9 cellular contexts compared by ENCODE assay signal in the genomic region with DNA sequence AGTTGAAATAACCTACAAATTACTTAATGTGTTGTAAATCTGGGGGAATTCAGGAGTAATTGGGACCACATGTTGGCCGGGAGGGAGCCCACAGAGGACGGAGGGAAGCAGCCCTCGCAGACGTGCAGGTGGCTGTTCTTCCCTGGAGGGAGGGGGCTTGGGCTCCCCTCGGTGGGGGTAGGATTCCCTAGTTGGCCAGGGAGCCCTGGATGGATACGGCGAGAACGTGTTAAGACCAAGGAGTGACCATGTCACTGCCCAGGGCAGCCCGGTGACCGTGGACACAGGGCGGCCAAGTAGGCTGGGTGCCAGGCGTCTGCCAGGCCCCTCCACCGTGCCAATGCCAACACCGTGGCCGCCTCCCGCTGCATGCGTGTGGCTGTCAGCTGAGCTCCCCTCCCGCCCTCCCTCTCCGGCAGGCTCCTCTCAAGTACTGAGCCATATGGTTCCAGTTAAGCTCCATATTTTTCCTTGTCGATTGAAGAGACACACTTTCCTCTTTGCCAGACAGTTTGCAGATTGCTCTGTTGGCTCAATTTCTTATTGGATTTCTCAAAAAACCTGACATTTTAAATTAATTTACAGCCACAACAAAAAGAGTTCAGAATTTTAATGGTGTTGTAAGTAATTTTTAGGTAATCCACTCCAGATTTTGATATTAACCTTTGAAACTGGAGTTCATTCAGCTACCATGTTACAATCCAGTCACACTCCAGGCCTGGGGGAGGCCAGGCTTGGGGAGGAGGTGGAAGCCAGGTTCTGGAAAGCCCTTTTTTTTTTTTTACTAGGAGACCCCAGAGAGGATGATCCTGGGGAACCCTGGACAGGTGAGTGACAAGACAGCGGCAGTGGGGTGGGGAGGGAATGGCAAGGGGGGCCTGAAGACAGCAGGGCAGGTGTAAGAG.
DNase-seq lines count a peak whose midpoint lies in the region; ATAC-seq, FAIRE-seq and TF ChIP-seq lines count a peak whose summit lies in the region.
"Had no signal": no experiment of that assay in that cellular context is flagged by ENCODE, and none has a peak within 500 bp of the region (broad histone marks: within the 10 kb centered on the region; RNA-seq: fewer than 3 reads in every experiment).

No MANE protein-coding gene starts in this region.

- peaks cover 38% of the 10 kb centered on the region for H3K27me3 ChIP-seq in IMR-90 (ENCODE audit: control insufficient read depth, insufficient read depth, low read length)
- H3K27me3 ChIP-seq in ascending aorta, result no peaks in the 10 kb centered on the region
- H3K27me3 ChIP-seq in left lung, result no peaks in the 10 kb centered on the region

- H3K27ac ChIP-seq in A549 (peak overlapping the region in 1 of 2 experiments; percentile 37; a peak in 2 of 6 replicates), IMR-90 (ENCODE audit: insufficient read depth, low read length) (no peak overlapping the region), ascending aorta (peak overlapping the region; percentile 35 to 76), left lung (peak overlapping the region; percentile 73 to 82)

- DNase-seq in A549 (ENCODE audit: low read depth in 1 of 2, low spot score in 1 of 2) (no peak), IMR-90 (peak; percentile 8), ascending aorta (ENCODE audit: low spot score in 2 of 2) (peak in 1 of 2 donors; percentile 73), left lung (peak in 1 of 2 donors; percentile 46), KG1 (lab: John Stamatoyannopoulos, UW) (no peak), A172 (ENCODE audit: low spot score) (no peak)
- DNase-seq: activated CD4-positive, CD25-positive, alpha-beta regulatory T cell treated with anti-CD3 and anti-CD28 coated beads, Interleukin-2, amount 50 U/mL, for 72 hours had no signal

- no peak overlapping the region for H3K14ac ChIP-seq in IMR-90 (replicated peaks; ENCODE audit: low read depth, low read length)

- no peak overlapping the region for H2BK15ac ChIP-seq in IMR-90 (ENCODE audit: low read depth, low read length)

- intact Hi-C loops in IMR-90 (cut with micrococcal nuclease) (no loop called here), ascending aorta (cut with DNase I) (loop anchor here (2.0 to 5.0 kb wide), 2 partner anchors 30 to 72 kb away; a partner anchor contains a TSS), left lung (cut with DNase I) (no loop called here)

- POLR2A ChIA-PET in A549 (lab: Yijun Ruan, JAX) (no interaction called here), IMR-90 (lab: Charles Lee; ENCODE audit: unreplicated experiment) (no interaction called here)

- H3K9ac ChIP-seq in IMR-90 (ENCODE audit: low read depth, low read length), result no peak overlapping the region

- no peaks in the 10 kb centered on the region for H3K9me3 ChIP-seq in A549
- H3K9me3 ChIP-seq in IMR-90 (ENCODE audit: control insufficient read depth, insufficient read depth, low read length), result no peaks in the 10 kb centered on the region
- no peaks in the 10 kb centered on the region for H3K9me3 ChIP-seq in ascending aorta
- H3K9me3 ChIP-seq in left lung, result no peaks in the 10 kb centered on the region

- no peak overlapping the region for H2AFZ ChIP-seq in IMR-90 (replicated peaks; ENCODE audit: low read length, poor library complexity)

- H3K9me1 ChIP-seq in IMR-90 (ENCODE audit: insufficient read depth, low read length), result no peaks in the 10 kb centered on the region

- H2BK120ac ChIP-seq in IMR-90 (ENCODE audit: low read depth, low read length), result no peak overlapping the region

- TF ChIP-seq CTCF in A549 (IDR thresholded peaks at IDR 0.05) (no peak), IMR-90 (conservative IDR thresholded peaks at IDR 0.05; ENCODE audit: low read depth, low read length) (no peak), ascending aorta (IDR thresholded peaks at IDR 0.05) (no peak), left lung (IDR thresholded peaks at IDR 0.05) (no peak)

- H3K23ac ChIP-seq in IMR-90 (ENCODE audit: low read depth, low read length), result no peak overlapping the region

- TF ChIP-seq EP300 in A549 (IDR thresholded peaks at IDR 0.05), result no peak

- CTCF ChIA-PET in A549 (lab: Yijun Ruan, JAX), result interaction anchor here (1.6 kb wide), 1 partner anchor 217 kb away, joined by 4 read pairs; no protein-coding TSS in a partner anchor
- CTCF ChIA-PET in IMR-90 (lab: Yijun Ruan, JAX), result no interaction called here

- no peak for TF ChIP-seq RAD21 in A549 (conservative IDR thresholded peaks at IDR 0.05 in 1 of 2, IDR thresholded peaks at IDR 0.05 in 1 of 2)
- TF ChIP-seq RAD21 in IMR-90 (IDR thresholded peaks at IDR 0.05; ENCODE audit: low read length), result no peak

- WGBS in A549 (ENCODE audit: missing lambda C conversion rate), result 88% methylated on average over 12 of the region's 21 CpGs
- WGBS in IMR-90 (ENCODE audit: extremely low coverage in 2 of 2, insufficient read length in 1 of 2), 2 experiments, result 27% methylated on average over 15 of the region's 21 CpGs; no CpG with 5 or more reads in 1 of the 2 experiments

- TF ChIP-seq POLR2A in A549 (IDR thresholded peaks at IDR 0.05; ENCODE audit: low read length) (no peak), IMR-90 (IDR thresholded peaks at IDR 0.05; ENCODE audit: low read depth, low read length) (no peak)

- H2AK9ac ChIP-seq in IMR-90 (replicated peaks; ENCODE audit: low read depth, low read length, poor library complexity), result no peak overlapping the region

- H4K8ac ChIP-seq in IMR-90 (ENCODE audit: low read depth in 2 of 2, low read length in 2 of 2), result no peak overlapping the region

- H3K4me3 ChIP-seq in A549 (no peak overlapping the region), IMR-90 (ENCODE audit: insufficient read depth, low read depth, low read length) (no peak overlapping the region), ascending aorta (no peak overlapping the region), left lung (no peak overlapping the region)

- no TSS peak for BruUV-seq in IMR-90 (replicated peaks; lab: Mats Ljungman, UMichigan)

- H4K91ac ChIP-seq in IMR-90 (ENCODE audit: insufficient read depth, low read depth, low read length), result no peak overlapping the region

- H4K20me1 ChIP-seq in IMR-90 (ENCODE audit: insufficient read depth, low read length), result no peaks in the 10 kb centered on the region

- H2BK5ac ChIP-seq in IMR-90 (ENCODE audit: low read depth, low read length, poor library complexity, severe bottlenecking), result no peak overlapping the region

- H4K5ac ChIP-seq in IMR-90 (ENCODE audit: low read depth, low read length), result no peak overlapping the region

- no peaks in the 10 kb centered on the region for H3K79me1 ChIP-seq in IMR-90 (ENCODE audit: low read depth in 1 of 2, low read length in 2 of 2)

- in situ Hi-C loops in IMR-90 (cut with MboI; ENCODE audit: low sequenced_read_pairs), result no loop called here

- dilution Hi-C loops in IMR-90 (cut with HindIII; ENCODE audit: low sequenced_read_pairs, unreplicated experiment), result no loop called here

- H3K4me2 ChIP-seq in A549 (peak overlapping the region; percentile 30; the same call in 2 of the 3 replicates), IMR-90 (ENCODE audit: low read depth, low read length) (no peak overlapping the region)

- H3K4me1 ChIP-seq in A549 (peaks cover 34% of the 10 kb centered on the region), IMR-90 (ENCODE audit: control insufficient read depth, insufficient read depth, low read length) (peaks cover 8% of the 10 kb centered on the region; the same call in 1 of the 2 replicates), ascending aorta (peaks cover 0 to 22% of the 10 kb centered on the region in 2 donors), left lung (peaks cover 21 to 22% of the 10 kb centered on the region in 2 donors)

- no peak overlapping the region for H3K56ac ChIP-seq in IMR-90 (ENCODE audit: extremely low read depth, insufficient read depth, low read length)

- H3K18ac ChIP-seq in IMR-90 (ENCODE audit: low read depth, low read length), result no peak overlapping the region

- no peak for FAIRE-seq in A549 (lab: Jason Lieb, UNC)

- H2BK20ac ChIP-seq in IMR-90 (ENCODE audit: low read depth, low read length), result no peak overlapping the region

- H3K36me3 ChIP-seq in IMR-90 (ENCODE audit: control insufficient read depth, insufficient read depth, low read length) (no peaks in the 10 kb centered on the region), ascending aorta (no peaks in the 10 kb centered on the region), left lung (no peaks in the 10 kb centered on the region)

- ATAC-seq in A549 (no peak), IMR-90 (ENCODE audit: low read depth) (no peak), left lung (peak; percentile 56), GM18870 (IDR thresholded peaks at IDR 0.05; ENCODE audit: unreplicated experiment) (no peak), HG02884 (IDR thresholded peaks at IDR 0.05; ENCODE audit: unreplicated experiment) (no peak)

- H2AK5ac ChIP-seq in IMR-90 (ENCODE audit: low read depth, low read length), result no peak overlapping the region

- H3K4ac ChIP-seq in IMR-90 (ENCODE audit: low read depth, low read length), result no peak overlapping the region

TF ChIP-seq in A549, 52 proteins besides CTCF, POLR2A, EP300 and RAD21 (continues in another document):
- TF ChIP-seq, protein P1, sequence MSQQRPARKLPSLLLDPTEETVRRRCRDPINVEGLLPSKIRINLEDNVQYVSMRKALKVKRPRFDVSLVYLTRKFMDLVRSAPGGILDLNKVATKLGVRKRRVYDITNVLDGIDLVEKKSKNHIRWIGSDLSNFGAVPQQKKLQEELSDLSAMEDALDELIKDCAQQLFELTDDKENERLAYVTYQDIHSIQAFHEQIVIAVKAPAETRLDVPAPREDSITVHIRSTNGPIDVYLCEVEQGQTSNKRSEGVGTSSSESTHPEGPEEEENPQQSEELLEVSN (IDR thresholded peaks at IDR 0.05; ENCODE audit: borderline replicate concordance, low read depth), result no peak
- TF ChIP-seq MAFK (IDR thresholded peaks at IDR 0.05; ENCODE audit: partially characterized antibody) (no peak), CHD2 (IDR thresholded peaks at IDR 0.05; ENCODE audit: low read length, partially characterized antibody) (no peak)
- TF ChIP-seq, protein P2, sequence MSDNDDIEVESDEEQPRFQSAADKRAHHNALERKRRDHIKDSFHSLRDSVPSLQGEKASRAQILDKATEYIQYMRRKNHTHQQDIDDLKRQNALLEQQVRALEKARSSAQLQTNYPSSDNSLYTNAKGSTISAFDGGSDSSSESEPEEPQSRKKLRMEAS (IDR thresholded peaks at IDR 0.05), result no peak

TF ChIP-seq in IMR-90, 13 proteins besides CTCF, POLR2A, EP300 and RAD21 (continues in another document):
- TF ChIP-seq MXI1 (IDR thresholded peaks at IDR 0.05; ENCODE audit: borderline replicate concordance, low read depth, low read length), result no peak
- no peak for TF ChIP-seq BHLHE40 (IDR thresholded peaks at IDR 0.05; ENCODE audit: low read depth, low read length)
- no peak for TF ChIP-seq RCOR1 (IDR thresholded peaks at IDR 0.05; ENCODE audit: insufficient replicate concordance, low read length)
- TF ChIP-seq NFE2L2 (IDR thresholded peaks at IDR 0.05; ENCODE audit: low read depth, low read length), result no peak
- TF ChIP-seq MAZ (IDR thresholded peaks at IDR 0.05; ENCODE audit: borderline replicate concordance, low read depth, low read length), result no peak
- TF ChIP-seq RFX5 (IDR thresholded peaks at IDR 0.05; ENCODE audit: low read depth, low read length), result no peak
